ENCODE assay signal across 1 cellular context in genomic region chr16:73289232-73289631, GRCh38.
TF ChIP-seq lines count a peak whose summit lies in the region.

No MANE protein-coding gene starts in this region.

TF ChIP-seq in GM12878, 131 proteins besides CTCF, POLR2A, EP300 and RAD21 (continued from another document):
- TF ChIP-seq MLLT1 (IDR thresholded peaks at IDR 0.05) = peak; percentile 27; the same call in 1 of the 2 replicates
- TF ChIP-seq, protein P1, sequence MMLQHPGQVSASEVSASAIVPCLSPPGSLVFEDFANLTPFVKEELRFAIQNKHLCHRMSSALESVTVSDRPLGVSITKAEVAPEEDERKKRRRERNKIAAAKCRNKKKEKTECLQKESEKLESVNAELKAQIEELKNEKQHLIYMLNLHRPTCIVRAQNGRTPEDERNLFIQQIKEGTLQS (IDR thresholded peaks at IDR 0.05; ENCODE audit: borderline replicate concordance, extremely low read depth, low read depth, low read length) = no peak
- peak; percentile 81 for TF ChIP-seq MEF2B (IDR thresholded peaks at IDR 0.05; ENCODE audit: partially characterized antibody, poor library complexity, severe bottlenecking)
- peak; percentile 73 for TF ChIP-seq GATAD2B (conservative IDR thresholded peaks at IDR 0.05; ENCODE audit: low read depth)
- no peak for TF ChIP-seq MYB (IDR thresholded peaks at IDR 0.05; ENCODE audit: borderline replicate concordance, low read depth, low read length)
- TF ChIP-seq BCL11A (IDR thresholded peaks at IDR 0.05; ENCODE audit: low read depth, low read length) = peak; percentile 100
- TF ChIP-seq, protein P2, sequence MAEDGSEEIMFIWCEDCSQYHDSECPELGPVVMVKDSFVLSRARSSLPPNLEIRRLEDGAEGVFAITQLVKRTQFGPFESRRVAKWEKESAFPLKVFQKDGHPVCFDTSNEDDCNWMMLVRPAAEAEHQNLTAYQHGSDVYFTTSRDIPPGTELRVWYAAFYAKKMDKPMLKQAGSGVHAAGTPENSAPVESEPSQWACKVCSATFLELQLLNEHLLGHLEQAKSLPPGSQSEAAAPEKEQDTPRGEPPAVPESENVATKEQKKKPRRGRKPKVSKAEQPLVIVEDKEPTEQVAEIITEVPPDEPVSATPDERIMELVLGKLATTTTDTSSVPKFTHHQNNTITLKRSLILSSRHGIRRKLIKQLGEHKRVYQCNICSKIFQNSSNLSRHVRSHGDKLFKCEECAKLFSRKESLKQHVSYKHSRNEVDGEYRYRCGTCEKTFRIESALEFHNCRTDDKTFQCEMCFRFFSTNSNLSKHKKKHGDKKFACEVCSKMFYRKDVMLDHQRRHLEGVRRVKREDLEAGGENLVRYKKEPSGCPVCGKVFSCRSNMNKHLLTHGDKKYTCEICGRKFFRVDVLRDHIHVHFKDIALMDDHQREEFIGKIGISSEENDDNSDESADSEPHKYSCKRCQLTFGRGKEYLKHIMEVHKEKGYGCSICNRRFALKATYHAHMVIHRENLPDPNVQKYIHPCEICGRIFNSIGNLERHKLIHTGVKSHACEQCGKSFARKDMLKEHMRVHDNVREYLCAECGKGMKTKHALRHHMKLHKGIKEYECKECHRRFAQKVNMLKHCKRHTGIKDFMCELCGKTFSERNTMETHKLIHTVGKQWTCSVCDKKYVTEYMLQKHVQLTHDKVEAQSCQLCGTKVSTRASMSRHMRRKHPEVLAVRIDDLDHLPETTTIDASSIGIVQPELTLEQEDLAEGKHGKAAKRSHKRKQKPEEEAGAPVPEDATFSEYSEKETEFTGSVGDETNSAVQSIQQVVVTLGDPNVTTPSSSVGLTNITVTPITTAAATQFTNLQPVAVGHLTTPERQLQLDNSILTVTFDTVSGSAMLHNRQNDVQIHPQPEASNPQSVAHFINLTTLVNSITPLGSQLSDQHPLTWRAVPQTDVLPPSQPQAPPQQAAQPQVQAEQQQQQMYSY (CRISPR knock-in tag; IDR thresholded peaks at IDR 0.05) = no peak
- peak; percentile 100 for TF ChIP-seq JUNB (IDR thresholded peaks at IDR 0.05)
- TF ChIP-seq NRF1 (conservative IDR thresholded peaks at IDR 0.05; ENCODE audit: low read depth, low read length) = no peak
- 0 out of 2 replicates have a peak, but pooled peaks have one; percentile 15 for TF ChIP-seq PKNOX1 (IDR thresholded peaks at IDR 0.05)
- TF ChIP-seq CREM (IDR thresholded peaks at IDR 0.05; ENCODE audit: low read depth) = peak; percentile 96
- no peak for TF ChIP-seq ZNF384 (IDR thresholded peaks at IDR 0.05; ENCODE audit: borderline replicate concordance, low read depth, low read length)
- TF ChIP-seq CBX5 (IDR thresholded peaks at IDR 0.05; ENCODE audit: low read depth) = peak; percentile 96
- TF ChIP-seq RELA (IDR thresholded peaks at IDR 0.05; ENCODE audit: borderline replicate concordance, partially characterized antibody) = peak; percentile 99
- peak; percentile 55 to 60; a peak in 3 of 4 replicates for TF ChIP-seq BHLHE40 (IDR thresholded peaks at IDR 0.05; ENCODE audit: borderline replicate concordance in 1 of 2, low read depth in 2 of 2, low read length in 1 of 2)
- no peak for TF ChIP-seq ZSCAN29 (IDR thresholded peaks at IDR 0.05)
- peak; percentile 11; the same call in 1 of the 2 replicates for TF ChIP-seq SMC3 (IDR thresholded peaks at IDR 0.05; ENCODE audit: borderline replicate concordance, low read length)
- TF ChIP-seq NFIC (IDR thresholded peaks at IDR 0.05; ENCODE audit: low read depth, low read length) = peak; percentile 100
- peak; percentile 85 for TF ChIP-seq BMI1 (IDR thresholded peaks at IDR 0.05; ENCODE audit: borderline replicate concordance)
- TF ChIP-seq, protein P3, sequence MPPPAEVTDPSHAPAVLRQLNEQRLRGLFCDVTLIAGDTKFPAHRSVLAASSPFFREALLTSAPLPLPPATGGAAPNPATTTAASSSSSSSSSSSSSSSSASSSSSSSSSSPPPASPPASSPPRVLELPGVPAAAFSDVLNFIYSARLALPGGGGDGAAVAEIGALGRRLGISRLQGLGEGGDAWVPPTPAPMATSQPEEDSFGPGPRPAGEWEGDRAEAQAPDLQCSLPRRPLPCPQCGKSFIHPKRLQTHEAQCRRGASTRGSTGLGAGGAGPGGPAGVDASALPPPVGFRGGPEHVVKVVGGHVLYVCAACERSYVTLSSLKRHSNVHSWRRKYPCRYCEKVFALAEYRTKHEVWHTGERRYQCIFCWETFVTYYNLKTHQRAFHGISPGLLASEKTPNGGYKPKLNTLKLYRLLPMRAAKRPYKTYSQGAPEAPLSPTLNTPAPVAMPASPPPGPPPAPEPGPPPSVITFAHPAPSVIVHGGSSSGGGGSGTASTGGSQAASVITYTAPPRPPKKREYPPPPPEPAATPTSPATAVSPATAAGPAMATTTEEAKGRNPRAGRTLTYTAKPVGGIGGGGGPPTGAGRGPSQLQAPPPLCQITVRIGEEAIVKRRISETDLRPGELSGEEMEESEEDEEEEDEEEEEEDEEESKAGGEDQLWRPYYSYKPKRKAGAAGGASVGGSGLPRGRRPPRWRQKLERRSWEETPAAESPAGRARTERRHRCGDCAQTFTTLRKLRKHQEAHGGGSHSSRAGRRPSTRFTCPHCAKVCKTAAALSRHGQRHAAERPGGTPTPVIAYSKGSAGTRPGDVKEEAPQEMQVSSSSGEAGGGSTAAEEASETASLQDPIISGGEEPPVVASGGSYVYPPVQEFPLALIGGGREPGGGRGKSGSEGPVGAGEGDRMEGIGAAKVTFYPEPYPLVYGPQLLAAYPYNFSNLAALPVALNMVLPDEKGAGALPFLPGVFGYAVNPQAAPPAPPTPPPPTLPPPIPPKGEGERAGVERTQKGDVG (CRISPR knock-in tag; IDR thresholded peaks at IDR 0.05) = no peak
- TF ChIP-seq SRF (IDR thresholded peaks at IDR 0.05; ENCODE audit: low read depth in 2 of 2, low read length in 2 of 2) = peak in 1 of 2 experiments; percentile 85; a peak in 2 of 4 replicates
- TF ChIP-seq ETV6 (conservative IDR thresholded peaks at IDR 0.05 in 1 of 2, IDR thresholded peaks at IDR 0.05 in 1 of 2; ENCODE audit: borderline replicate concordance in 1 of 2, low read depth in 1 of 2) = peak in 1 of 2 experiments; percentile 76; a peak in 2 of 4 replicates
- peak; percentile 99 for TF ChIP-seq MTA2 (IDR thresholded peaks at IDR 0.05; ENCODE audit: low read depth)
- TF ChIP-seq CHD1 (IDR thresholded peaks at IDR 0.05; ENCODE audit: low read depth, low read length) = no peak
- no peak for TF ChIP-seq SREBF1 (IDR thresholded peaks at IDR 0.05; ENCODE audit: low read length)
- no peak for TF ChIP-seq SIN3A (IDR thresholded peaks at IDR 0.05; ENCODE audit: low read depth, low read length)
- TF ChIP-seq YY1 (IDR thresholded peaks at IDR 0.05; ENCODE audit: low read depth, low read length) = peak; percentile 68; the same call in 1 of the 2 replicates
- no peak for TF ChIP-seq HDAC6 (IDR thresholded peaks at IDR 0.05; ENCODE audit: unreplicated experiment)
- no peak for TF ChIP-seq NR2C2 (IDR thresholded peaks at IDR 0.05; ENCODE audit: borderline replicate concordance, control insufficient read depth, insufficient read length, low read depth)
- peak; percentile 69 for TF ChIP-seq MXI1 (IDR thresholded peaks at IDR 0.05; ENCODE audit: low read depth, low read length)
- TF ChIP-seq, protein P4, sequence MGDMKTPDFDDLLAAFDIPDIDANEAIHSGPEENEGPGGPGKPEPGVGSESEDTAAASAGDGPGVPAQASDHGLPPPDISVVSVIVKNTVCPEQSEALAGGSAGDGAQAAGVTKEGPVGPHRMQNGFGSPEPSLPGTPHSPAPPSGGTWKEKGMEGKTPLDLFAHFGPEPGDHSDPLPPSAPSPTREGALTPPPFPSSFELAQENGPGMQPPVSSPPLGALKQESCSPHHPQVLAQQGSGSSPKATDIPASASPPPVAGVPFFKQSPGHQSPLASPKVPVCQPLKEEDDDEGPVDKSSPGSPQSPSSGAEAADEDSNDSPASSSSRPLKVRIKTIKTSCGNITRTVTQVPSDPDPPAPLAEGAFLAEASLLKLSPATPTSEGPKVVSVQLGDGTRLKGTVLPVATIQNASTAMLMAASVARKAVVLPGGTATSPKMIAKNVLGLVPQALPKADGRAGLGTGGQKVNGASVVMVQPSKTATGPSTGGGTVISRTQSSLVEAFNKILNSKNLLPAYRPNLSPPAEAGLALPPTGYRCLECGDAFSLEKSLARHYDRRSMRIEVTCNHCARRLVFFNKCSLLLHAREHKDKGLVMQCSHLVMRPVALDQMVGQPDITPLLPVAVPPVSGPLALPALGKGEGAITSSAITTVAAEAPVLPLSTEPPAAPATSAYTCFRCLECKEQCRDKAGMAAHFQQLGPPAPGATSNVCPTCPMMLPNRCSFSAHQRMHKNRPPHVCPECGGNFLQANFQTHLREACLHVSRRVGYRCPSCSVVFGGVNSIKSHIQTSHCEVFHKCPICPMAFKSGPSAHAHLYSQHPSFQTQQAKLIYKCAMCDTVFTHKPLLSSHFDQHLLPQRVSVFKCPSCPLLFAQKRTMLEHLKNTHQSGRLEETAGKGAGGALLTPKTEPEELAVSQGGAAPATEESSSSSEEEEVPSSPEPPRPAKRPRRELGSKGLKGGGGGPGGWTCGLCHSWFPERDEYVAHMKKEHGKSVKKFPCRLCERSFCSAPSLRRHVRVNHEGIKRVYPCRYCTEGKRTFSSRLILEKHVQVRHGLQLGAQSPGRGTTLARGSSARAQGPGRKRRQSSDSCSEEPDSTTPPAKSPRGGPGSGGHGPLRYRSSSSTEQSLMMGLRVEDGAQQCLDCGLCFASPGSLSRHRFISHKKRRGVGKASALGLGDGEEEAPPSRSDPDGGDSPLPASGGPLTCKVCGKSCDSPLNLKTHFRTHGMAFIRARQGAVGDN (IDR thresholded peaks at IDR 0.05) = no peak
- TF ChIP-seq POU2F2 (IDR thresholded peaks at IDR 0.05; ENCODE audit: borderline replicate concordance, low read depth, low read length) = peak; percentile 94
- 0 out of 2 replicates have a peak, but pooled peaks have one; percentile 47 for TF ChIP-seq POLR2AphosphoS5 (IDR thresholded peaks at IDR 0.05; ENCODE audit: low read length)
- no peak for TF ChIP-seq E4F1 (IDR thresholded peaks at IDR 0.05; ENCODE audit: borderline replicate concordance, partially characterized antibody)
- TF ChIP-seq SMAD5 (IDR thresholded peaks at IDR 0.05; ENCODE audit: low read depth) = no peak
- TF ChIP-seq CBFB (IDR thresholded peaks at IDR 0.05; ENCODE audit: low read depth) = peak; percentile 90
- TF ChIP-seq ZNF274 (IDR thresholded peaks at IDR 0.05; ENCODE audit: insufficient read depth, insufficient read length) = no peak
- TF ChIP-seq TARDBP (IDR thresholded peaks at IDR 0.05; ENCODE audit: borderline replicate concordance) = peak; percentile 60; the same call in 1 of the 2 replicates
- no peak for TF ChIP-seq ZBTB11 (CRISPR knock-in tag; IDR thresholded peaks at IDR 0.05)
- no peak for TF ChIP-seq RFX5 (IDR thresholded peaks at IDR 0.05; ENCODE audit: low read depth, low read length)
